ENCODE assay signal across 8 cellular contexts in genomic region chr14:69610020-69610858, GRCh38. TPM values are rescaled to one million over a fixed set of nuclear protein-coding genes. Genes with fewer than 3 reads are reported as not detected.
DNase-seq lines count a peak whose midpoint lies in the region; ATAC-seq and TF ChIP-seq lines count a peak whose summit lies in the region.

No MANE protein-coding gene starts in this region.

- no peak for ATAC-seq in activated naive CD4-positive, alpha-beta T cell treated with anti-CD3 and anti-CD28 coated beads, Interleukin-2, amount 50 U/mL, for 72 hours

- peaks cover 34 to 64% (median 37%) of the 10 kb centered on the region in 4 donors for H3K4me1 ChIP-seq in stomach

- DNase-seq in DMS53 (lab: John Stamatoyannopoulos, UW): peak; percentile 35
- no peak for DNase-seq in DMS53 treated with DMSO at 0.1 percent for 48 hours (lab: John Stamatoyannopoulos, UW; ENCODE audit: unreplicated experiment)
- no peak for DNase-seq in activated naive CD4-positive, alpha-beta T cell treated with anti-CD3 and anti-CD28 coated beads, Interleukin-2, amount 50 U/mL, for 72 hours (ENCODE audit: low spot score in 2 of 2)
- DNase-seq in stomach: no peak
- no peak for DNase-seq in HuH-7 (ENCODE audit: low spot score)
- DNase-seq in epidermal melanocyte (ENCODE audit: insufficient read length, low spot score): no peak
- DNase-seq in EL: no peak

- no peaks in the 10 kb centered on the region for H3K9me3 Mint-ChIP-seq in activated naive CD4-positive, alpha-beta T cell treated with anti-CD3 and anti-CD28 coated beads, Interleukin-2, amount 50 U/mL, for 72 hours

- TF ChIP-seq POLR2A in stomach (IDR thresholded peaks at IDR 0.05): no peak

- H3K27me3 ChIP-seq in stomach: no peaks in the 10 kb centered on the region

- peaks cover 26 to 31% of the 10 kb centered on the region in 2 donors for H3K36me3 Mint-ChIP-seq in activated naive CD4-positive, alpha-beta T cell treated with anti-CD3 and anti-CD28 coated beads, Interleukin-2, amount 50 U/mL, for 72 hours

- intact Hi-C loops in stomach (cut with DNase I; ENCODE audit: low total_unique reads): no loop called here

- 35 to 67% (median 59%) methylated on average over 8 of the region's 8 CpGs for whole genome bisulfite sequencing in stomach, 5 donors

- H3K4me3 ChIP-seq in iPS-18c (ENCODE audit: insufficient read depth, low read depth, low read length) (peak overlapping the region; percentile 69), stomach (peak overlapping the region; percentile 65 to 90 (median 82))

- TF ChIP-seq EP300 in stomach (IDR thresholded peaks at IDR 0.05): no peak

- H3K9me3 ChIP-seq in iPS-18c (ENCODE audit: control insufficient read depth, insufficient read depth, low read length): no peaks in the 10 kb centered on the region
- H3K9me3 ChIP-seq in stomach: no peaks in the 10 kb centered on the region

- peak overlapping the region; percentile 76 to 100 (median 99) for H3K27ac ChIP-seq in stomach

- TF ChIP-seq CTCF in stomach (IDR thresholded peaks at IDR 0.05): no peak

- H3K27ac Mint-ChIP-seq in activated naive CD4-positive, alpha-beta T cell treated with anti-CD3 and anti-CD28 coated beads, Interleukin-2, amount 50 U/mL, for 72 hours: peak overlapping the region; percentile 79 to 86

- H3K36me3 ChIP-seq in stomach: no peaks in the 10 kb centered on the region

RNA-seq across cellular contexts. Expression of gene SUSD6, which starts 1.2 kb away (rescaled TPM):
- 10 to 100 TPM; 54.1 to 98.6 TPM for total RNA-seq in activated naive CD4-positive, alpha-beta T cell treated with anti-CD3 and anti-CD28 coated beads, Interleukin-2, amount 50 U/mL, for 72 hours
- 10 to 100 TPM; 23.7 to 39.0 (median 31.9) TPM for total RNA-seq in stomach
- 10 to 100 TPM in 1 of 3 donors, 1 to 10 TPM in 2; 4.9 to 10.3 (median 7.0) TPM for polyA plus RNA-seq in stomach

RNA-seq across cellular contexts. Expression of gene CCDC177, which starts 35.6 kb away (rescaled TPM):
- total RNA-seq in activated naive CD4-positive, alpha-beta T cell treated with anti-CD3 and anti-CD28 coated beads, Interleukin-2, amount 50 U/mL, for 72 hours: not detected
- total RNA-seq in stomach: under 1 TPM in 1 of 5 donors, not detected in 4; 0.18 TPM
- polyA plus RNA-seq in stomach: under 1 TPM in 2 of 3 donors, not detected in 1; 0.03 to 0.25 TPM
